In the genomic region with DNA sequence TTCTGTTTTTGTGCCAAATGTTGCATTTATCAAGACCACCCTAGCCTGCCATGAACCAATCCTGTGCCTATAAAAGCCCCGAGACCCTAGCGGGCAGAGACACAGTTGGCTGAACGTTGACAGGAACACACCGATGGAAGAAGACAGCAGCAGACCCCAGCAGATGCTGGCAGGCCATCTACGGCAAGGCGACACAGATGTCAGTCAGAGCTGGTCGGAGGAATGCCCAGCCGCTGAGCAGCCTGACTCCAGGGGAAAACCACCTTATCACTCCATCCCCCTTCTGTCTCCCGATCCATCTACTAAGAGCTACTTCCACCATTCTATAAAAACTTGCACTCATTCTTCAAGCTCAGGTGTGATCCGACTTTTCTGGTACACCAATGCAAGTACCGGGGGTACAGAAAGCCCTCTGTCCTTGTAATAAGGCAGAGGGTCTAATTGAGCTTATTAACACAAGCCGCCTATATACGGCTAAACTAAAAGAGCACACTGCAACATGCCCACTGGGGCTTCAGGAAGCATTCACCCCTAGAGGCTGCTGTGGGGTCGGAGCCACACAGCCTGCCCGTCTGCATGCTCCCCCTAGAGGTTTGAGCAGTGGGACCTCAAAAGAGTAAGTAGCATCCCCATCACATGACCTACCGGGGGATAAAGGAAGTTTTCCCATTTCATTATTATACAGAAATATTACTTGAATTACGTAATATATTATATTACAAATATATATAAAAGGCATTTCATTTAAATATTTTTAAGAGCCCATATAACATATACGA, we compare ENCODE assay signal across 13 cellular contexts.
DNase-seq lines count a peak whose midpoint lies in the region; ATAC-seq and FAIRE-seq lines count a peak whose summit lies in the region.
"Had no signal": no experiment of that assay in that cellular context is flagged by ENCODE, and none has a peak within 500 bp of the region (broad histone marks: within the 10 kb centered on the region; RNA-seq: fewer than 3 reads in every experiment).

No MANE protein-coding gene starts in this region.

- FAIRE-seq in G401.6 (lab: Jason Lieb, UNC) = peak; percentile 23

- DNase-seq in SJCRH30 (peak; percentile 4), iPS-NIHi11 (ENCODE audit: low spot score) (peak; percentile 24), NCI-H1436 treated with DMSO at 0.1 percent for 48 hours (lab: John Stamatoyannopoulos, UW) (no peak), NCI-H146 (lab: John Stamatoyannopoulos, UW) (no peak), activated gamma-delta T cell (lab: John Stamatoyannopoulos, UW) (no peak), NCI-H1417 treated with DMSO at 0.1 percent for 48 hours (lab: John Stamatoyannopoulos, UW) (no peak)
- DNase-seq: activated T-cell treated with anti-CD3 and anti-CD28 coated beads, Interleukin-2, amount 50 U/mL, for 4 hours; amygdala; Kasumi-1; kidney glomerular epithelial cell; stimulated activated naive CD8-positive, alpha-beta T cell treated with anti-CD3 and anti-CD28 coated beads, Interleukin-15, Interleukin-2, amounts not matched to agents 100 U/mL and 50 U/mL, for 24 hours had no signal

- H3K36me3 ChIP-seq in SJCRH30 = no peaks in the 10 kb centered on the region

- no peaks in the 10 kb centered on the region for H3K27me3 ChIP-seq in SJCRH30

- H3K4me3 ChIP-seq in SJCRH30 = no peak overlapping the region

- ATAC-seq in HG02973 (IDR thresholded peaks at IDR 0.05; ENCODE audit: unreplicated experiment) = peak; percentile 51
- ATAC-seq: activated T-cell treated with anti-CD3 and anti-CD28 coated beads, Interleukin-2, amount 50 U/mL, for 4 hours; stimulated activated naive CD8-positive, alpha-beta T cell treated with anti-CD3 and anti-CD28 coated beads, Interleukin-15, Interleukin-2, amounts not matched to agents 100 U/mL and 50 U/mL, for 24 hours had no signal

- no peaks in the 10 kb centered on the region for H3K4me1 ChIP-seq in SJCRH30

- H3K9me3 ChIP-seq in SJCRH30 (replicated peaks) = no peaks in the 10 kb centered on the region

- H3K27ac ChIP-seq in SJCRH30 = no peak overlapping the region

Comparison
In these comparisons a context has a peak if more than half of its experiments do, and no peak if none do; other contexts are left out.
1. DNase-seq: peak in SJCRH30 (2 of 2) and iPS-NIHi11 (single experiment); none in NCI-H1436 treated with DMSO at 0.1 percent for 48 hours (single experiment), NCI-H146 (single experiment), activated gamma-delta T cell (single experiment) and NCI-H1417 treated with DMSO at 0.1 percent for 48 hours (single experiment).